30 cellular contexts compared by ENCODE assay signal in the genomic region with DNA sequence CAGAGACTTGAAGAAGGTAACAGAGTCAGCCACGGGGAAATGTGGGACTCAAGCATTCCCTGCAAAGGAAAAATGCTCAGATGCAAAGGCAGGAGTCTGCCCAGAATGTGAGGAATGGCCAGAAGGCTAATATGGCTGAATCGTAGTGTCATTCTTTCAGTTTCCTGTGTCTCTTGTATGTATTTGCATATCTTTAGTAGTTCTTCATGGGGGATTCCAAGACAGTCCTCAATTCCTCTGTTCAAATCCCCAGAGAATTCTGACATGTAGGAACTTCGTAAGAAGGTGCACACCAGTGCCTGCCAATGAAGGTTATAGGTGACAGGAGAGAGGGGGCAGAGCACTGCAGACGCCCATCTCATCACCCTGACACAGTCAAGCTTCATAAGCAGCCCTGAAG.
"Had no signal": no experiment of that assay in that cellular context is flagged by ENCODE, and none has a peak within 500 bp of the region (broad histone marks: within the 10 kb centered on the region; RNA-seq: fewer than 3 reads in every experiment).

No MANE protein-coding gene starts in this region.

- H3K36me3 ChIP-seq: esophagus muscularis mucosa, heart right ventricle, left lung, pancreas, sigmoid colon, tibial nerve, WERI-Rb-1 had no signal

- H3K4me3 ChIP-seq: esophagus muscularis mucosa, heart right ventricle, left lung, pancreas, psoas muscle, sigmoid colon, tibial nerve had no signal

- H3K27me3 ChIP-seq: esophagus muscularis mucosa, foreskin keratinocyte, heart right ventricle, left lung, pancreas, sigmoid colon, tibial nerve had no signal

- H3K4me1 ChIP-seq: foreskin keratinocyte, left lung, pancreas, psoas muscle, tibial nerve had no signal

- DNase-seq: activated CD4-positive, alpha-beta T cell treated with anti-CD3 and anti-CD28 coated beads for 1 hour; activated CD4-positive, alpha-beta T cell treated with anti-CD3 and anti-CD28 coated beads, Interleukin-2, amount 10 ng/mL, durations not matched to agents 7 days and 5 days; activated CD8-positive, alpha-beta T cell treated with anti-CD3 and anti-CD28 coated beads for 36 hours; activated naive CD8-positive, alpha-beta T cell treated with anti-CD3 and anti-CD28 coated beads, Interleukin-2, amount 50 U/mL, for 24 hours; activated T-cell treated with anti-CD3 and anti-CD28 coated beads, Interleukin-2, amount 50 U/mL, for 48 hours; amygdala; effector CD4-positive, alpha-beta T cell; foreskin keratinocyte; heart right ventricle; kidney glomerular epithelial cell; left lung; midbrain; naive thymus-derived CD8-positive, alpha-beta T cell; nucleus accumbens; pancreas; psoas muscle; sigmoid colon; small intestine; stimulated activated CD4-positive, alpha-beta T cell treated with anti-CD3 and anti-CD28 coated beads, Interleukin-1b, Interleukin-23, amount 100 ng/mL, for 48 hours; stimulated activated naive CD4-positive, alpha-beta T cell treated with Interleukin-2 at 50 U/mL for 16 hours; T-helper 9 cell; WERI-Rb-1 had no signal

- H3K4me1 Mint-ChIP-seq: activated CD4-positive, alpha-beta T cell treated with anti-CD3 and anti-CD28 coated beads, Interleukin-2, amount 10 ng/mL, durations not matched to agents 7 days and 5 days; activated naive CD4-positive, alpha-beta T cell treated with anti-CD3 and anti-CD28 coated beads, Interleukin-2, amount 50 U/mL, for 24 hours; activated naive CD8-positive, alpha-beta T cell treated with anti-CD3 and anti-CD28 coated beads, Interleukin-2, amount 50 U/mL, for 24 hours; central memory CD8-positive, alpha-beta T cell; naive thymus-derived CD8-positive, alpha-beta T cell; neural crest cell had no signal

- H3K27ac Mint-ChIP-seq: activated CD4-positive, alpha-beta T cell treated with anti-CD3 and anti-CD28 coated beads, Interleukin-2, amount 10 ng/mL, durations not matched to agents 7 days and 5 days; activated CD8-positive, alpha-beta T cell treated with anti-CD3 and anti-CD28 coated beads for 36 hours; activated naive CD4-positive, alpha-beta T cell treated with anti-CD3 and anti-CD28 coated beads, Interleukin-2, amount 50 U/mL, for 24 hours; activated naive CD8-positive, alpha-beta T cell treated with anti-CD3 and anti-CD28 coated beads, Interleukin-2, amount 50 U/mL, for 24 hours; activated T-helper 2 cell treated with anti-CD3 and anti-CD28 coated beads, Interferon-gamma antibody, Interleukin-2, Interleukin-4, amounts not matched to agents 10 μg/mL and 5 μg/mL and 100 μg/mL, durations not matched to agents 14 hours and 24 hours and 36 hours; dendritic cell treated with granulocyte-macrophage colony-stimulating factor and Interleukin-4, amounts not matched to agents 40 ng/mL and 50 ng/mL, for 4 days; naive thymus-derived CD8-positive, alpha-beta T cell; T-helper 1 cell treated with Interleukin-12 subunit alpha and Interleukin-12 subunit beta and Interleukin-4 antibody, amounts not matched to agents 30 μg/mL and 1 μg/mL, for 36 hours had no signal

- H3K36me3 Mint-ChIP-seq: activated naive CD4-positive, alpha-beta T cell treated with anti-CD3 and anti-CD28 coated beads, Interleukin-2, amount 50 U/mL, for 24 hours; naive thymus-derived CD8-positive, alpha-beta T cell had no signal

- H3K9me3 Mint-ChIP-seq: activated CD4-positive, alpha-beta T cell treated with anti-CD3 and anti-CD28 coated beads, Interleukin-2, amount 10 ng/mL, durations not matched to agents 7 days and 5 days; activated CD8-positive, alpha-beta T cell treated with anti-CD3 and anti-CD28 coated beads for 36 hours; activated naive CD4-positive, alpha-beta T cell treated with anti-CD3 and anti-CD28 coated beads, Interleukin-2, amount 50 U/mL, for 24 hours; activated naive CD8-positive, alpha-beta T cell treated with anti-CD3 and anti-CD28 coated beads, Interleukin-2, amount 50 U/mL, for 24 hours; activated T-helper 2 cell treated with anti-CD3 and anti-CD28 coated beads, Interferon-gamma antibody, Interleukin-2, Interleukin-4, amounts not matched to agents 10 μg/mL and 5 μg/mL and 100 μg/mL, durations not matched to agents 14 hours and 24 hours and 36 hours; central memory CD8-positive, alpha-beta T cell; dendritic cell treated with granulocyte-macrophage colony-stimulating factor and Interleukin-4, amounts not matched to agents 40 ng/mL and 50 ng/mL, for 4 days; naive thymus-derived CD8-positive, alpha-beta T cell; neural crest cell; T-helper 1 cell treated with Interleukin-12 subunit alpha and Interleukin-12 subunit beta and Interleukin-4 antibody, amounts not matched to agents 30 μg/mL and 1 μg/mL, for 36 hours had no signal

- H3K27ac ChIP-seq: esophagus muscularis mucosa, foreskin keratinocyte, heart right ventricle, left lung, psoas muscle, sigmoid colon, tibial nerve, WERI-Rb-1 had no signal

- H3K27me3 Mint-ChIP-seq: activated CD4-positive, alpha-beta T cell treated with anti-CD3 and anti-CD28 coated beads, Interleukin-2, amount 10 ng/mL, durations not matched to agents 7 days and 5 days; activated naive CD4-positive, alpha-beta T cell treated with anti-CD3 and anti-CD28 coated beads, Interleukin-2, amount 50 U/mL, for 24 hours; central memory CD8-positive, alpha-beta T cell; dendritic cell treated with granulocyte-macrophage colony-stimulating factor and Interleukin-4, amounts not matched to agents 40 ng/mL and 50 ng/mL, for 4 days had no signal

- ATAC-seq: activated CD8-positive, alpha-beta T cell treated with anti-CD3 and anti-CD28 coated beads for 36 hours; activated naive CD8-positive, alpha-beta T cell treated with anti-CD3 and anti-CD28 coated beads, Interleukin-2, amount 50 U/mL, for 24 hours; foreskin keratinocyte; left lung; naive thymus-derived CD8-positive, alpha-beta T cell had no signal

- H3K9me3 ChIP-seq: esophagus muscularis mucosa, heart right ventricle, left lung, pancreas, psoas muscle, sigmoid colon, tibial nerve had no signal

- H3K4me3 Mint-ChIP-seq: activated CD4-positive, alpha-beta T cell treated with anti-CD3 and anti-CD28 coated beads, Interleukin-2, amount 10 ng/mL, durations not matched to agents 7 days and 5 days; activated CD8-positive, alpha-beta T cell treated with anti-CD3 and anti-CD28 coated beads for 36 hours; activated naive CD4-positive, alpha-beta T cell treated with anti-CD3 and anti-CD28 coated beads, Interleukin-2, amount 50 U/mL, for 24 hours; activated naive CD8-positive, alpha-beta T cell treated with anti-CD3 and anti-CD28 coated beads, Interleukin-2, amount 50 U/mL, for 24 hours; central memory CD8-positive, alpha-beta T cell; dendritic cell treated with granulocyte-macrophage colony-stimulating factor and Interleukin-4, amounts not matched to agents 40 ng/mL and 50 ng/mL, for 4 days; naive thymus-derived CD8-positive, alpha-beta T cell; neural crest cell; T-helper 1 cell treated with Interleukin-12 subunit alpha and Interleukin-12 subunit beta and Interleukin-4 antibody, amounts not matched to agents 30 μg/mL and 1 μg/mL, for 36 hours had no signal
